In the genomic region with DNA sequence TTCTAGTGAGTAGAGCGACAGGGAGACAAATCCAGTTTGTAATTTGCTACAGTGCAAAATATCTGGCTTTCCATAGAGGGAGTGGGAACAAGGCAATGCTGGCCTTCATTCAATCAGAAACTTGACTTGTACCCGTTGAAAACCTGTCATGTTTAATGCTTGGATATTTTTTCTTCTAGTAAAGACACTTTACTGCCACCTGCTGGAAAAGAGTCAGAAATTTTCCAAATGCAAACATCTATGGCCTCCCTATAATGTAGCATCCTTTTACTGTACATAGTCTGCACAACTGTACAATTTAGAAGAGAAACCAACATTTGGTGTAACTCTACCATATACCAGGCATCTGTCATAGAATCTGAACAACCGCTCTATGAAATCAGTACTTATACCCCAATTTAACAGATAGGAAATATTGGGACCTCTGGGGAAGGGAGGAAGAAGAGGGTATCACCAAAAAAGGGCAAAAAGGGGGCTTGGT, we compare ENCODE assay signal across 8 cellular contexts. TPM values are rescaled to one million over a fixed set of nuclear protein-coding genes. Genes with fewer than 3 reads are reported as not detected.
DNase-seq lines count a peak whose midpoint lies in the region; ATAC-seq and TF ChIP-seq lines count a peak whose summit lies in the region.

No MANE protein-coding gene starts in this region.

- peaks cover 14 to 30% (median 23%) of the 10 kb centered on the region in 4 donors for H3K4me1 Mint-ChIP-seq in naive thymus-derived CD8-positive, alpha-beta T cell

- no peak overlapping the region for H3K9ac ChIP-seq in SU-DHL-6 (ENCODE audit: low read length)

- no peaks in the 10 kb centered on the region for H3K27me3 Mint-ChIP-seq in naive thymus-derived CD8-positive, alpha-beta T cell

- H3K27ac ChIP-seq in SU-DHL-6 (ENCODE audit: low read depth, low read length) = no peak overlapping the region
- H3K27ac ChIP-seq in effector memory CD4-positive, alpha-beta T cell (ENCODE audit: insufficient read depth, low read length, poor library complexity, severe bottlenecking) = no peak overlapping the region

- no peaks in the 10 kb centered on the region for H4K20me1 ChIP-seq in SU-DHL-6 (ENCODE audit: low read depth, low read length)

- H3K27ac Mint-ChIP-seq in naive thymus-derived CD8-positive, alpha-beta T cell = peak overlapping the region in 4 of 10 donors; percentile 8 to 39 (median 28)

- H3K36me3 ChIP-seq in SU-DHL-6 (ENCODE audit: low read length) = peaks cover 14% of the 10 kb centered on the region; the same call in 1 of the 2 replicates
- peaks cover 18% of the 10 kb centered on the region for H3K36me3 ChIP-seq in effector memory CD4-positive, alpha-beta T cell (ENCODE audit: control insufficient read depth, insufficient read depth, low read length)

- H3K36me3 Mint-ChIP-seq in naive thymus-derived CD8-positive, alpha-beta T cell = peaks cover 0 to 43% (median 0%) of the 10 kb centered on the region in 3 donors

- H3K9me3 Mint-ChIP-seq in naive thymus-derived CD8-positive, alpha-beta T cell = no peaks in the 10 kb centered on the region

- H3K79me2 ChIP-seq in SU-DHL-6 (ENCODE audit: insufficient read depth, low read length) = no peaks in the 10 kb centered on the region

- no peak overlapping the region for H2AFZ ChIP-seq in SU-DHL-6 (ENCODE audit: low read depth, low read length, severe bottlenecking)

- H3K4me3 ChIP-seq in AG09309 (ENCODE audit: control insufficient read depth, low read depth, low read length) = no peak overlapping the region
- H3K4me3 ChIP-seq in GM12865 (ENCODE audit: low read depth, low read length) = no peak overlapping the region
- no peak overlapping the region for H3K4me3 ChIP-seq in SU-DHL-6 (ENCODE audit: insufficient read depth, low read length, poor library complexity, severe bottlenecking)
- no peak overlapping the region for H3K4me3 ChIP-seq in epithelial cell of esophagus (ENCODE audit: low read length)
- H3K4me3 ChIP-seq in effector memory CD4-positive, alpha-beta T cell (ENCODE audit: insufficient read depth, low read depth, low read length, poor library complexity, severe bottlenecking) = no peak overlapping the region

- H3K9me3 ChIP-seq in SU-DHL-6 (ENCODE audit: insufficient read depth, low read length) = no peaks in the 10 kb centered on the region
- no peaks in the 10 kb centered on the region for H3K9me3 ChIP-seq in effector memory CD4-positive, alpha-beta T cell (ENCODE audit: control insufficient read depth, low read length)

- no peak for DNase-seq in AG09309 (ENCODE audit: low read depth)
- peak; percentile 73 for DNase-seq in GM12865 (ENCODE audit: low read depth)
- DNase-seq in NCI-H1436 treated with DMSO at 0.1 percent for 48 hours (lab: John Stamatoyannopoulos, UW) = peak; percentile 8
- DNase-seq in epithelial cell of esophagus (ENCODE audit: low read depth) = peak; percentile 74
- DNase-seq in naive thymus-derived CD8-positive, alpha-beta T cell = peak in 8 of 10 donors; percentile 17 to 75 (median 54)
- DNase-seq in effector memory CD4-positive, alpha-beta T cell = no peak

- peak; percentile 51 for TF ChIP-seq CTCF in AG09309 (IDR thresholded peaks at IDR 0.05; ENCODE audit: control insufficient read depth, insufficient read depth, low read depth, low read length, missing control alignments)
- TF ChIP-seq CTCF in GM12865 (IDR thresholded peaks at IDR 0.05; ENCODE audit: insufficient read depth, low read depth, low read length, missing control alignments) = peak; percentile 53
- peak; percentile 50 for TF ChIP-seq CTCF in SU-DHL-6 (IDR thresholded peaks at IDR 0.05; ENCODE audit: insufficient read depth, low read length, poor library complexity, severe bottlenecking)
- TF ChIP-seq CTCF in epithelial cell of esophagus (IDR thresholded peaks at IDR 0.05; ENCODE audit: insufficient read depth, low read depth, low read length, missing control alignments) = peak; percentile 58

- H3K9me2 ChIP-seq in SU-DHL-6 (replicated peaks; ENCODE audit: insufficient read depth, low read length) = no peaks in the 10 kb centered on the region

- POLR2A ChIA-PET in naive thymus-derived CD8-positive, alpha-beta T cell (lab: Charles Lee) = interaction anchor here (0.7 to 1.5 kb wide), 3 partner anchors 40 to 125 kb away, joined by 4 to 6 read pairs (median 5); no protein-coding TSS in a partner anchor

- no peaks in the 10 kb centered on the region for H3K27me3 ChIP-seq in SU-DHL-6 (ENCODE audit: low read length)
- no peaks in the 10 kb centered on the region for H3K27me3 ChIP-seq in effector memory CD4-positive, alpha-beta T cell (replicated peaks; ENCODE audit: control insufficient read depth, insufficient read depth, low read length, poor library complexity, severe bottlenecking)

- peaks cover 21% of the 10 kb centered on the region; the same call in 1 of the 2 replicates for H3F3A ChIP-seq in SU-DHL-6 (ENCODE audit: insufficient read depth)

- no peak overlapping the region for H3K4me3 Mint-ChIP-seq in naive thymus-derived CD8-positive, alpha-beta T cell

- H3K4me1 ChIP-seq in effector memory CD4-positive, alpha-beta T cell (ENCODE audit: control insufficient read depth, insufficient read depth, low read length, poor library complexity, severe bottlenecking) = peaks cover 4% of the 10 kb centered on the region

- no peak overlapping the region for H3K4me2 ChIP-seq in SU-DHL-6 (ENCODE audit: low read depth, low read length, poor library complexity, severe bottlenecking)

- peak; percentile 66 to 80 for ATAC-seq in naive thymus-derived CD8-positive, alpha-beta T cell
- no peak for ATAC-seq in GM18873 (IDR thresholded peaks at IDR 0.05; ENCODE audit: low FRiP score, unreplicated experiment)

RNA-seq across cellular contexts. Expression of a gene that starts 16.7 kb away (rescaled TPM):
- 10 to 100 TPM; 33.6 to 36.6 TPM for total RNA-seq in naive thymus-derived CD8-positive, alpha-beta T cell
- polyA plus RNA-seq in naive thymus-derived CD8-positive, alpha-beta T cell = 10 to 100 TPM; 13.8 to 20.8 (median 19.0) TPM

Comparison
In these comparisons a context has a peak if more than half of its experiments do, and no peak if none do; other contexts are left out.
1. DNase-seq: peak in GM12865 (single experiment), NCI-H1436 treated with DMSO at 0.1 percent for 48 hours (single experiment), epithelial cell of esophagus (single experiment) and naive thymus-derived CD8-positive, alpha-beta T cell (8 of 10); none in AG09309 (single experiment) and effector memory CD4-positive, alpha-beta T cell (0 of 3).
2. Peak in every context shown above with its lines, with median percentiles within 50 percentile points of each other: CTCF ChIP-seq.